ENCODE assay signal across 20 cellular contexts in the genomic region with DNA sequence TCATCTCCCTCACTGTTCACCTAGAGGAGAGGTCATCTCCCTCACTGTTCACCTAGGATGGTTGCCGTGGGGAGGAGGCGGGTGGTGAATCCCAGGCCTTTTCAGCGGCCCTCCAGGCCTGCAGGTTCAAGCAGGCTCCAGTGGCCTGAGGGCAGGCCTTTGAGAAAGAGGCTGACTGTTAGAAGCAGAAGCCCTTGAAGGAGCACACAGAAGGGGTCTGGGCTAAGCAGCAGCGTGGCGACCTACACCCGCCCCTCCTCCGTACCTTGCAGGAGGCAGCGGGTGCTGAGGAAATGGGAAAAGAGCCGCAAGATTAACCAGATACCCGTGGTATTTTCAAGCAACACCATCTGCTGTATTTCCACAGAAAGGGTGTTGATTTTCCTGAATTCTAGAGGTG.
"Had no signal": no experiment of that assay in that cellular context is flagged by ENCODE, and none has a peak within 500 bp of the region (broad histone marks: within the 10 kb centered on the region; RNA-seq: fewer than 3 reads in every experiment).

No MANE protein-coding gene starts in this region.

- DNase-seq: activated CD4-positive, alpha-beta T cell treated with anti-CD3 and anti-CD28 coated beads for 48 hours; activated CD4-positive, alpha-beta T cell treated with anti-CD3 and anti-CD28 coated beads, Interleukin-2, amount 50 U/mL, for 48 hours; activated CD8-positive, alpha-beta memory T cell treated with anti-CD3 and anti-CD28 coated beads for 24 hours; activated effector memory CD4-positive, alpha-beta T cell treated with Interleukin-2 at 50 U/mL for 16 hours; activated naive CD4-positive, alpha-beta T cell treated with Interleukin-2 at 50 U/mL for 16 hours; aorta; body of pancreas; cerebellar nuclear complex; colonic mucosa; effector CD8-positive, alpha-beta T cell; left ventricle myocardium superior; naive B cell; ovary; right lobe of liver; stimulated activated CD4-positive, alpha-beta T cell treated with anti-CD3 and anti-CD28 coated beads, Interleukin-2, amount 100 ng/mL, for 48 hours; stimulated activated naive CD8-positive, alpha-beta T cell treated with anti-CD3 and anti-CD28 coated beads, Interleukin-15, Interleukin-2, amounts not matched to agents 100 U/mL and 50 U/mL, for 24 hours; uterus; WERI-Rb-1 had no signal

- H3K4me1 ChIP-seq: body of pancreas, colonic mucosa, right lobe of liver had no signal

- ATAC-seq: activated CD4-positive, CD25-positive, alpha-beta regulatory T cell treated with anti-CD3 and anti-CD28 coated beads, Interleukin-2, amount 50 U/mL, for 24 hours; body of pancreas; left ventricle myocardium superior; right lobe of liver; stimulated activated naive CD8-positive, alpha-beta T cell treated with anti-CD3 and anti-CD28 coated beads, Interleukin-15, Interleukin-2, amounts not matched to agents 100 U/mL and 50 U/mL, for 24 hours had no signal

- H3K27me3 ChIP-seq: body of pancreas, colonic mucosa, ovary, right lobe of liver, uterus had no signal

- H3K27ac ChIP-seq: body of pancreas, colonic mucosa, ovary, right lobe of liver, thoracic aorta, uterus, WERI-Rb-1 had no signal

- H3K9me3 ChIP-seq: body of pancreas, colonic mucosa, ovary, right lobe of liver, thoracic aorta, uterus had no signal

- H3K4me3 ChIP-seq: body of pancreas, colonic mucosa, ovary, right lobe of liver, thoracic aorta, uterus had no signal

- H3K36me3 ChIP-seq: colonic mucosa, ovary, right lobe of liver, thoracic aorta, uterus, WERI-Rb-1 had no signal
